In the genomic region with DNA sequence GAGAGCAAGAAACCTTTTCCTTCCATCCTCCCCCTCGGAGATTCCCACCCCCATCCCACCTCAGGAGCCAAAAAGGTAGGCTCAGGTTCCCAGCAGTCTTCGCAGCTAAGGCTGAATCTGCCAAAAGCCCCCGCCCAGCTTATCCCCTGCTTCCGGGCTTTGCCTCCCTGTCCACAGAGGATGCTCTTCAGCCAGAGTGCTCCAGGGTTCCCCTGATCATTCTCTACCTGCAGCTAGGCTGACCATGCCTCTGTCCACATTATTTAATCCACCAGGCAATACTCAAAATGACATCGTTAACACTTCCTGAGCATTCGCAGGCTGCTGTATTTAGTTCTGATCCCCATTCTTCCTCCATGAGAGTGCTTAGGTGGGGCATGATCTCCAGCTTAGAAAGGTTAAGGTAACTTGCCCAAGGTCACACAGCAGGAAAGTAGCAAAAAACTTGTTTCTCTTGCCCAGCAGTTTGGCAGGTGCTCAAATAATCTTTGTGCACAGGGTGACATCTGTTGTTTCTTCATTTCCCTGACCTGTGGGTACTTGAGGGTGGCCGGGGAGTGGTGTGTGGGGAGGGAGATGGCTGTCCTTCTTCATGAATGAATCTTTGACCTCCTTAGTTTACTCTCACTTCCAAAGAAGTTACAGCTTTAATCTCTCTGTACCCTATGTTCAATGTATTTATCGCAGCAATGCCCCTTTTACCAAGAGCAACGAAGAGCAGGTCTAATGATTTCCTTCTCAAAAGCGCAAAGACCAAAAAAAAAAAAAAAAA, we compare ENCODE assay signal across 7 cellular contexts. TPM values are rescaled to one million over a fixed set of nuclear protein-coding genes. Genes with fewer than 3 reads are reported as not detected.
A peak's percentile ranks its signal among the peaks of the same experiment; 100 is the strongest.
DNase-seq lines count a peak whose midpoint lies in the region; ATAC-seq and TF ChIP-seq lines count a peak whose summit lies in the region.

No MANE protein-coding gene starts in this region.

- no peaks in the 10 kb centered on the region for H3K27me3 ChIP-seq in dorsolateral prefrontal cortex

- H3K4me1 Mint-ChIP-seq in natural killer cell treated with Interleukin-12 subunit alpha and Interleukin-12 subunit beta and Interleukin-15 and Interleukin-18, amount 100 ng/mL, for 72 hours (ENCODE audit: low read depth in 2 of 2): peaks cover 41 to 49% of the 10 kb centered on the region in 2 donors

- no peaks in the 10 kb centered on the region for H3K9me3 Mint-ChIP-seq in natural killer cell treated with Interleukin-12 subunit alpha and Interleukin-12 subunit beta and Interleukin-15 and Interleukin-18, amount 100 ng/mL, for 72 hours

- H3K27me3 Mint-ChIP-seq in natural killer cell treated with Interleukin-12 subunit alpha and Interleukin-12 subunit beta and Interleukin-15 and Interleukin-18, amount 100 ng/mL, for 72 hours: no peaks in the 10 kb centered on the region

- no peak for TF ChIP-seq CTCF in dorsolateral prefrontal cortex (IDR thresholded peaks at IDR 0.05 in 54 of 56, conservative IDR thresholded peaks at IDR 0.05 in 2 of 56; ENCODE audit: low read depth in 1 of 56, partially characterized antibody in 56 of 56)

- peak; percentile 29 for DNase-seq in GM03348 (ENCODE audit: low spot score)
- peak; percentile 46 for DNase-seq in NCI-H146 (lab: John Stamatoyannopoulos, UW)
- peak in 1 of 10 donors; percentile 3 for DNase-seq in dorsolateral prefrontal cortex
- DNase-seq in natural killer cell treated with Interleukin-12 subunit alpha and Interleukin-12 subunit beta and Interleukin-15 and Interleukin-18, amount 100 ng/mL, for 72 hours (ENCODE audit: low spot score): no peak
- no peak for DNase-seq in amniotic stem cell (lab: John Stamatoyannopoulos, UW)
- no peak for DNase-seq in superior temporal gyrus (ENCODE audit: extremely low spot score)
- DNase-seq in foreskin melanocyte: no peak

- peak overlapping the region; percentile 36 to 94 (median 83) for H3K4me3 ChIP-seq in dorsolateral prefrontal cortex

- peak overlapping the region in 21 of 59 donors; percentile 26 to 93 (median 89) for H3K27ac ChIP-seq in dorsolateral prefrontal cortex

- H3K4me3 Mint-ChIP-seq in natural killer cell treated with Interleukin-12 subunit alpha and Interleukin-12 subunit beta and Interleukin-15 and Interleukin-18, amount 100 ng/mL, for 72 hours: peak overlapping the region; percentile 91

- H3K36me3 Mint-ChIP-seq in natural killer cell treated with Interleukin-12 subunit alpha and Interleukin-12 subunit beta and Interleukin-15 and Interleukin-18, amount 100 ng/mL, for 72 hours: no peaks in the 10 kb centered on the region

- peak overlapping the region; percentile 81 to 92 for H3K27ac Mint-ChIP-seq in natural killer cell treated with Interleukin-12 subunit alpha and Interleukin-12 subunit beta and Interleukin-15 and Interleukin-18, amount 100 ng/mL, for 72 hours

- no peak for ATAC-seq in natural killer cell treated with Interleukin-12 subunit alpha and Interleukin-12 subunit beta and Interleukin-15 and Interleukin-18, amount 100 ng/mL, for 72 hours

- intact Hi-C loops in dorsolateral prefrontal cortex (cut with DNase I): loop anchor here in 1 of 2 donors (1.0 to 10.0 kb wide), 2 partner anchors 32 to 112 kb away; no protein-coding TSS in a partner anchor

RNA-seq across cellular contexts. Expression of a gene that starts 0.9 kb away (rescaled TPM):
- total RNA-seq in dorsolateral prefrontal cortex: 10 to 100 TPM; 15.3 to 57.8 (median 37.2) TPM
- total RNA-seq in natural killer cell treated with Interleukin-12 subunit alpha and Interleukin-12 subunit beta and Interleukin-15 and Interleukin-18, amount 100 ng/mL, for 72 hours: 10 to 100 TPM; 13.1 to 22.6 TPM

RNA-seq across cellular contexts. Expression of a gene that starts 40.0 kb away (rescaled TPM):
- total RNA-seq in dorsolateral prefrontal cortex: under 1 TPM in 28 of 120 experiments, not detected in 92; 0.19 to 0.74 (median 0.39) TPM
- 100 to 1,000 TPM; 234 to 437 TPM for total RNA-seq in natural killer cell treated with Interleukin-12 subunit alpha and Interleukin-12 subunit beta and Interleukin-15 and Interleukin-18, amount 100 ng/mL, for 72 hours

RNA-seq across cellular contexts. Expression of a gene that starts 43.4 kb away (rescaled TPM):
- 100 to 1,000 TPM; 131 to 228 (median 183) TPM for total RNA-seq in dorsolateral prefrontal cortex
- 1,000 to 10,000 TPM in 1 of 2 donors, 100 to 1,000 TPM in 1; 665 to 1,039 TPM for total RNA-seq in natural killer cell treated with Interleukin-12 subunit alpha and Interleukin-12 subunit beta and Interleukin-15 and Interleukin-18, amount 100 ng/mL, for 72 hours

Comparison
In these comparisons a context has a peak if more than half of its experiments do, and no peak if none do; other contexts are left out.
1. DNase-seq: peak in GM03348 (single experiment) and NCI-H146 (single experiment); none in natural killer cell treated with Interleukin-12 subunit alpha and Interleukin-12 subunit beta and Interleukin-15 and Interleukin-18, amount 100 ng/mL, for 72 hours (single experiment), amniotic stem cell (single experiment), superior temporal gyrus (single experiment) and foreskin melanocyte (single experiment).
2. RNA of a gene that starts 40.0 kb away (total RNA-seq): 234 to 437 TPM in natural killer cell treated with Interleukin-12 subunit alpha and Interleukin-12 subunit beta and Interleukin-15 and Interleukin-18, amount 100 ng/mL, for 72 hours; 0.19 to 0.74 TPM in dorsolateral prefrontal cortex; every median in the first group is over 100 times any median in the second.